In genomic region chr7:143936087-143937009, GRCh38 we compare ENCODE assay signal across 1 cellular context.
TF ChIP-seq lines count a peak whose summit lies in the region.

No MANE protein-coding gene starts in this region.

TF ChIP-seq in K562, 482 proteins besides CTCF, POLR2A, EP300 and RAD21:
- no peak for TF ChIP-seq NR2C1 (IDR thresholded peaks at IDR 0.05)
- TF ChIP-seq NR2C1 (tag; IDR thresholded peaks at IDR 0.05): no peak
- peak; percentile 17; the same call in 1 of the 2 replicates for TF ChIP-seq CEBPB (tag; IDR thresholded peaks at IDR 0.05)
- 0 out of 2 replicates have a peak, but pooled peaks have one; percentile 19 for TF ChIP-seq CTBP1 (IDR thresholded peaks at IDR 0.05; ENCODE audit: borderline replicate concordance)
- TF ChIP-seq RCOR1 (IDR thresholded peaks at IDR 0.05; ENCODE audit: borderline replicate concordance in 1 of 2, low read depth in 2 of 2, low read length in 2 of 2): peak in 1 of 2 experiments; percentile 65; a peak in 1 of 4 replicates
- TF ChIP-seq CEBPG (CRISPR knock-in tag; IDR thresholded peaks at IDR 0.05): no peak
- TF ChIP-seq CEBPG (tag; conservative IDR thresholded peaks at IDR 0.05 in 1 of 2, IDR thresholded peaks at IDR 0.05 in 1 of 2): peak in 1 of 2 experiments; percentile 79; a peak in 2 of 4 replicates
- TF ChIP-seq CHD4 (IDR thresholded peaks at IDR 0.05; ENCODE audit: insufficient read depth, insufficient replicate concordance, low read depth, low read length, poor library complexity, severe bottlenecking): no peak
- peak; percentile 75 for TF ChIP-seq RFX1 (IDR thresholded peaks at IDR 0.05)
- TF ChIP-seq, protein P1, sequence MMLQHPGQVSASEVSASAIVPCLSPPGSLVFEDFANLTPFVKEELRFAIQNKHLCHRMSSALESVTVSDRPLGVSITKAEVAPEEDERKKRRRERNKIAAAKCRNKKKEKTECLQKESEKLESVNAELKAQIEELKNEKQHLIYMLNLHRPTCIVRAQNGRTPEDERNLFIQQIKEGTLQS (IDR thresholded peaks at IDR 0.05): peak; percentile 56; the same call in 1 of the 2 replicates
- TF ChIP-seq, protein P1 (CRISPR knock-in tag; conservative IDR thresholded peaks at IDR 0.05): no peak
